ENCODE assay signal across 24 cellular contexts in genomic region chr17:1232786-1233185, GRCh38. TPM values are rescaled to one million over a fixed set of nuclear protein-coding genes. Genes with fewer than 3 reads are reported as not detected.
DNase-seq lines count a peak whose midpoint lies in the region; ATAC-seq and TF ChIP-seq lines count a peak whose summit lies in the region.
"Had no signal": no experiment of that assay in that cellular context is flagged by ENCODE, and none has a peak within 500 bp of the region (broad histone marks: within the 10 kb centered on the region; RNA-seq: fewer than 3 reads in every experiment).

No MANE protein-coding gene starts in this region.

- DNase-seq in natural killer cell (no peak), NCI-H226 (peak; percentile 47), fibroblast of lung (ENCODE audit: low read depth in 2 of 2) (peak; percentile 58 to 62), ovary (no peak), Karpas-422 (no peak), MM.1S (no peak)
- DNase-seq in natural killer cell treated with Interleukin-12 subunit alpha and Interleukin-12 subunit beta and Interleukin-15 and Interleukin-18, amount 100 ng/mL, for 72 hours (ENCODE audit: low spot score) = no peak
- no peak for DNase-seq in activated CD8-positive, alpha-beta memory T cell treated with anti-CD3 and anti-CD28 coated beads for 24 hours
- DNase-seq: activated naive CD8-positive, alpha-beta T cell treated with anti-CD3 and anti-CD28 coated beads for 36 hours; COR-L47; Kasumi-1; NCI-H1436; NCI-H2171 treated with DMSO at 0.1 percent for 48 hours; NCI-H82; PC-9; stimulated activated naive CD4-positive, alpha-beta T cell; tibial artery had no signal

- H3K4me3 ChIP-seq in fibroblast of lung (replicated peaks in 1 of 4; ENCODE audit: control extremely low read depth in 1 of 4, insufficient read depth in 1 of 4, low read depth in 3 of 4, low read length in 4 of 4) = no peak overlapping the region
- H3K4me3 ChIP-seq in ovary = no peak overlapping the region
- H3K4me3 ChIP-seq in Karpas-422 (ENCODE audit: low read length) = no peak overlapping the region
- no peak overlapping the region for H3K4me3 ChIP-seq in MM.1S (ENCODE audit: low read length)
- H3K4me3 ChIP-seq: GM12878, PC-9, tibial artery had no signal

- H3K4me1 ChIP-seq in fibroblast of lung (ENCODE audit: control insufficient read depth, extremely low read depth, insufficient read depth, low read length) (no peaks in the 10 kb centered on the region), ovary (ENCODE audit: insufficient read depth) (peaks cover 3% of the 10 kb centered on the region), Karpas-422 (ENCODE audit: low read length) (peaks cover 17% of the 10 kb centered on the region), MM.1S (ENCODE audit: low read length) (no peaks in the 10 kb centered on the region)

- H3K36me3 ChIP-seq in fibroblast of lung (ENCODE audit: control insufficient read depth, insufficient read depth, low read length) = no peaks in the 10 kb centered on the region
- H3K36me3 ChIP-seq in ovary = no peaks in the 10 kb centered on the region
- peaks cover 2% of the 10 kb centered on the region; the same call in 1 of the 2 replicates for H3K36me3 ChIP-seq in Karpas-422 (ENCODE audit: insufficient read depth, low read length)
- no peaks in the 10 kb centered on the region for H3K36me3 ChIP-seq in MM.1S (replicated peaks; ENCODE audit: insufficient read depth, low read length)
- H3K36me3 ChIP-seq: tibial artery had no signal

- H3K4me2 ChIP-seq in fibroblast of lung (ENCODE audit: extremely low read depth, insufficient read depth, low read length) = no peak overlapping the region
- no peak overlapping the region for H3K4me2 ChIP-seq in Karpas-422 (ENCODE audit: low read depth, low read length, poor library complexity, severe bottlenecking)
- H3K4me2 ChIP-seq in MM.1S (ENCODE audit: low read depth, low read length) = no peak overlapping the region
- H3K4me2 ChIP-seq: PC-9 had no signal

- intact Hi-C loops in natural killer cell (cut with micrococcal nuclease) (no loop called here), ovary (cut with DNase I) (no loop called here)

- H3K27ac Mint-ChIP-seq in natural killer cell = no peak overlapping the region
- no peak overlapping the region for H3K27ac Mint-ChIP-seq in natural killer cell treated with Interleukin-12 subunit alpha and Interleukin-12 subunit beta and Interleukin-15 and Interleukin-18, amount 100 ng/mL, for 72 hours
- H3K27ac Mint-ChIP-seq: activated naive CD8-positive, alpha-beta T cell treated with anti-CD3 and anti-CD28 coated beads for 36 hours had no signal

- H3K9ac ChIP-seq in fibroblast of lung (ENCODE audit: insufficient read depth, low read length) = no peak overlapping the region
- no peak overlapping the region for H3K9ac ChIP-seq in Karpas-422 (ENCODE audit: low read length)
- no peak overlapping the region for H3K9ac ChIP-seq in MM.1S (ENCODE audit: low read length)

- H3K27me3 Mint-ChIP-seq in natural killer cell (ENCODE audit: low read depth in 2 of 2) = peaks cover 18 to 26% of the 10 kb centered on the region in 2 donors
- peaks cover 17 to 29% of the 10 kb centered on the region in 2 donors for H3K27me3 Mint-ChIP-seq in natural killer cell treated with Interleukin-12 subunit alpha and Interleukin-12 subunit beta and Interleukin-15 and Interleukin-18, amount 100 ng/mL, for 72 hours

- no peaks in the 10 kb centered on the region for H3K9me2 ChIP-seq in Karpas-422 (replicated peaks; ENCODE audit: insufficient read depth, low read length)
- H3K9me2 ChIP-seq in MM.1S (replicated peaks; ENCODE audit: insufficient read depth, low read length) = no peaks in the 10 kb centered on the region

- TF ChIP-seq CTCF in natural killer cell (IDR thresholded peaks at IDR 0.05) (no peak), fibroblast of lung (conservative IDR thresholded peaks at IDR 0.05 in 1 of 2, IDR thresholded peaks at IDR 0.05 in 1 of 2; ENCODE audit: low read depth in 1 of 2, low read length in 2 of 2) (no peak), ovary (IDR thresholded peaks at IDR 0.05) (no peak), MM.1S (IDR thresholded peaks at IDR 0.05; ENCODE audit: low read length) (no peak)

- H2AFZ ChIP-seq in fibroblast of lung (ENCODE audit: low read length) (no peak overlapping the region), Karpas-422 (ENCODE audit: low read length) (no peak overlapping the region), MM.1S (ENCODE audit: low read length) (no peak overlapping the region)
- H2AFZ ChIP-seq: PC-9 had no signal

- H3K4me1 Mint-ChIP-seq in natural killer cell = peaks cover 12 to 19% of the 10 kb centered on the region in 2 donors
- peaks cover 13 to 16% of the 10 kb centered on the region in 2 donors for H3K4me1 Mint-ChIP-seq in natural killer cell treated with Interleukin-12 subunit alpha and Interleukin-12 subunit beta and Interleukin-15 and Interleukin-18, amount 100 ng/mL, for 72 hours (ENCODE audit: low read depth in 2 of 2)

- 41 to 57% (median 42%) methylated on average over 11 of the region's 11 CpGs for WGBS in ovary, 3 donors

- no peaks in the 10 kb centered on the region for H3K36me3 Mint-ChIP-seq in natural killer cell
- no peaks in the 10 kb centered on the region for H3K36me3 Mint-ChIP-seq in natural killer cell treated with Interleukin-12 subunit alpha and Interleukin-12 subunit beta and Interleukin-15 and Interleukin-18, amount 100 ng/mL, for 72 hours
- H3K36me3 Mint-ChIP-seq: activated naive CD8-positive, alpha-beta T cell treated with anti-CD3 and anti-CD28 coated beads for 36 hours had no signal

- no peak for TF ChIP-seq EP300 in ovary (IDR thresholded peaks at IDR 0.05)

- no peak overlapping the region for H3K27ac ChIP-seq in fibroblast of lung (ENCODE audit: insufficient read depth, low read length)
- H3K27ac ChIP-seq in ovary = no peak overlapping the region
- no peak overlapping the region for H3K27ac ChIP-seq in Karpas-422 (ENCODE audit: low read length)
- no peak overlapping the region for H3K27ac ChIP-seq in MM.1S (ENCODE audit: low read length)
- H3K27ac ChIP-seq: PC-9, tibial artery had no signal

- peak overlapping the region; percentile 51 for H3K4me3 Mint-ChIP-seq in natural killer cell
- no peak overlapping the region for H3K4me3 Mint-ChIP-seq in natural killer cell treated with Interleukin-12 subunit alpha and Interleukin-12 subunit beta and Interleukin-15 and Interleukin-18, amount 100 ng/mL, for 72 hours
- H3K4me3 Mint-ChIP-seq: activated naive CD8-positive, alpha-beta T cell treated with anti-CD3 and anti-CD28 coated beads for 36 hours had no signal

- no peak for ATAC-seq in natural killer cell
- no peak for ATAC-seq in natural killer cell treated with Interleukin-12 subunit alpha and Interleukin-12 subunit beta and Interleukin-15 and Interleukin-18, amount 100 ng/mL, for 72 hours
- ATAC-seq: GM12878, left lobe of liver had no signal

- H3K9me3 ChIP-seq in fibroblast of lung (ENCODE audit: control insufficient read depth, insufficient read depth, low read depth, low read length) (no peaks in the 10 kb centered on the region), ovary (no peaks in the 10 kb centered on the region), Karpas-422 (ENCODE audit: low read length) (no peaks in the 10 kb centered on the region), MM.1S (replicated peaks; ENCODE audit: insufficient read depth, low read length) (no peaks in the 10 kb centered on the region)
- H3K9me3 ChIP-seq: tibial artery had no signal

- H3F3A ChIP-seq in MM.1S (ENCODE audit: insufficient read depth, low read length) = no peaks in the 10 kb centered on the region

- peaks cover 28% of the 10 kb centered on the region for H3K27me3 ChIP-seq in fibroblast of lung (ENCODE audit: control insufficient read depth, insufficient read depth, low read length)
- H3K27me3 ChIP-seq in ovary = peaks cover 2% of the 10 kb centered on the region
- H3K27me3 ChIP-seq in Karpas-422 (ENCODE audit: low read length) = no peaks in the 10 kb centered on the region
- H3K27me3 ChIP-seq in MM.1S (replicated peaks; ENCODE audit: insufficient read depth, low read length) = peaks cover 83% of the 10 kb centered on the region

- H4K20me1 ChIP-seq in fibroblast of lung (ENCODE audit: control insufficient read depth, extremely low read depth, insufficient read depth, low read length) (no peaks in the 10 kb centered on the region), Karpas-422 (ENCODE audit: insufficient read depth, low read depth, low read length) (peaks cover 8% of the 10 kb centered on the region), MM.1S (ENCODE audit: insufficient read depth, low read length) (no peaks in the 10 kb centered on the region)

- no peaks in the 10 kb centered on the region for H3K79me2 ChIP-seq in fibroblast of lung (ENCODE audit: control insufficient read depth, insufficient read depth, low read length)
- peaks cover 5% of the 10 kb centered on the region for H3K79me2 ChIP-seq in Karpas-422 (ENCODE audit: low read length)
- H3K79me2 ChIP-seq in MM.1S (ENCODE audit: low read length) = no peaks in the 10 kb centered on the region

- H3K9me3 Mint-ChIP-seq in natural killer cell = no peaks in the 10 kb centered on the region
- no peaks in the 10 kb centered on the region for H3K9me3 Mint-ChIP-seq in natural killer cell treated with Interleukin-12 subunit alpha and Interleukin-12 subunit beta and Interleukin-15 and Interleukin-18, amount 100 ng/mL, for 72 hours
- H3K9me3 Mint-ChIP-seq: activated naive CD8-positive, alpha-beta T cell treated with anti-CD3 and anti-CD28 coated beads for 36 hours had no signal

- TF ChIP-seq POLR2A in ovary (IDR thresholded peaks at IDR 0.05) = no peak

RNA-seq across cellular contexts. Expression of gene BHLHA9, which starts 37.5 kb away (rescaled TPM):
- total RNA-seq in natural killer cell (not detected), fibroblast of lung (not detected in 2 replicates), ovary (not detected)
- total RNA-seq in natural killer cell treated with Interleukin-12 subunit alpha and Interleukin-12 subunit beta and Interleukin-15 and Interleukin-18, amount 100 ng/mL, for 72 hours = not detected
- polyA plus RNA-seq in fibroblast of lung (not detected in 2 replicates), ovary (not detected)
- not detected in 2 replicates for polyA plus RNA-seq in fibroblast of lung (2012)
- polyA minus RNA-seq in fibroblast of lung (ENCODE audit: low replicate concordance) = not detected in 2 replicates
- total RNA-seq in Karpas-422 (2014; rRNA removed; shearing (Covaris generic); ENCODE audit: low replicate concordance) = not detected in 2 replicates
- total RNA-seq: activated CD8-positive, alpha-beta memory T cell treated with anti-CD3 and anti-CD28 coated beads for 36 hours; activated naive CD8-positive, alpha-beta T cell treated with anti-CD3 and anti-CD28 coated beads for 36 hours; cardiac septum; frontal cortex; GM12878; mononuclear cell; PC-9; renal cortical epithelial cell had no signal
- polyA plus RNA-seq: GM12878 had no signal

RNA-seq across cellular contexts. Expression of gene TRARG1, which starts 46.7 kb away (rescaled TPM):
- total RNA-seq in natural killer cell (under 1 TPM; 0.07 to 0.45 (median 0.43) TPM), fibroblast of lung (not detected in 2 replicates), ovary (under 1 TPM in 2 of 7 donors, not detected in 5; 0.07 to 0.12 TPM)
- not detected for total RNA-seq in natural killer cell treated with Interleukin-12 subunit alpha and Interleukin-12 subunit beta and Interleukin-15 and Interleukin-18, amount 100 ng/mL, for 72 hours
- polyA plus RNA-seq in fibroblast of lung (not detected in 2 replicates), ovary (under 1 TPM; 0.04 to 0.28 TPM)
- not detected in 2 replicates for polyA plus RNA-seq in fibroblast of lung (2012)
- polyA minus RNA-seq in fibroblast of lung (ENCODE audit: low replicate concordance) = not detected in 2 replicates
- not detected in 2 replicates for total RNA-seq in Karpas-422 (2014; rRNA removed; shearing (Covaris generic); ENCODE audit: low replicate concordance)
- total RNA-seq: activated CD8-positive, alpha-beta memory T cell treated with anti-CD3 and anti-CD28 coated beads for 36 hours; activated naive CD8-positive, alpha-beta T cell treated with anti-CD3 and anti-CD28 coated beads for 36 hours; frontal cortex; GM12878; left lobe of liver; mononuclear cell; PC-9; renal cortical epithelial cell had no signal
- polyA plus RNA-seq: GM12878 had no signal

RNA-seq across cellular contexts. Expression of gene ABR, which starts 53.0 kb away (rescaled TPM):
- total RNA-seq in natural killer cell = 100 to 1,000 TPM; 155 to 215 (median 163) TPM
- total RNA-seq in natural killer cell treated with Interleukin-12 subunit alpha and Interleukin-12 subunit beta and Interleukin-15 and Interleukin-18, amount 100 ng/mL, for 72 hours = 10 to 100 TPM; 79.1 to 80.5 TPM
- 84.7 and 91.9 TPM in 2 replicates for total RNA-seq in fibroblast of lung
- polyA plus RNA-seq in fibroblast of lung = 43.7 and 51.5 TPM in 2 replicates
- polyA plus RNA-seq in fibroblast of lung (2012) = 46.2 and 48.9 TPM in 2 replicates
- polyA minus RNA-seq in fibroblast of lung (ENCODE audit: low replicate concordance) = 184 and 229 TPM in 2 replicates
- 10 to 100 TPM; 25.0 to 94.6 (median 60.2) TPM for total RNA-seq in ovary
- polyA plus RNA-seq in ovary = 10 to 100 TPM; 33.3 to 66.7 TPM
- total RNA-seq in Karpas-422 (2014; rRNA removed; shearing (Covaris generic); ENCODE audit: low replicate concordance) = 113 and 165 TPM in 2 replicates

Comparison
In these comparisons a context has a peak if more than half of its experiments do, and no peak if none do; other contexts are left out.
1. DNase-seq: peak in NCI-H226 (single experiment) and fibroblast of lung (2 of 2); none in natural killer cell (single experiment), natural killer cell treated with Interleukin-12 subunit alpha and Interleukin-12 subunit beta and Interleukin-15 and Interleukin-18, amount 100 ng/mL, for 72 hours (single experiment), ovary (0 of 5), Karpas-422 (single experiment), MM.1S (single experiment) and activated CD8-positive, alpha-beta memory T cell treated with anti-CD3 and anti-CD28 coated beads for 24 hours (single experiment).